ENCODE assay signal across 18 cellular contexts in genomic region chr17:64060331-64060730, GRCh38. TPM values are rescaled to one million over a fixed set of nuclear protein-coding genes. Genes with fewer than 3 reads are reported as not detected.
DNase-seq lines count a peak whose midpoint lies in the region; ATAC-seq and TF ChIP-seq lines count a peak whose summit lies in the region.
"Had no signal": no experiment of that assay in that cellular context is flagged by ENCODE, and none has a peak within 500 bp of the region (broad histone marks: within the 10 kb centered on the region; RNA-seq: fewer than 3 reads in every experiment).

No MANE protein-coding gene starts in this region.

- H3K27me3 ChIP-seq in body of pancreas = no peaks in the 10 kb centered on the region
- H3K27me3 ChIP-seq in neutrophil = no peaks in the 10 kb centered on the region
- H3K27me3 ChIP-seq: dorsolateral prefrontal cortex, right atrium auricular region had no signal

- H3K4me3 ChIP-seq in body of pancreas (no peak overlapping the region), neutrophil (ENCODE audit: low read depth in 1 of 2, low read length in 1 of 2) (no peak overlapping the region)
- H3K4me3 ChIP-seq: dorsolateral prefrontal cortex, right atrium auricular region had no signal

- no peak for TF ChIP-seq POLR2A in body of pancreas (IDR thresholded peaks at IDR 0.05)

- peaks cover 82% of the 10 kb centered on the region for H3K4me1 ChIP-seq in body of pancreas
- peaks cover 7 to 15% of the 10 kb centered on the region in 2 experiments for H3K4me1 ChIP-seq in neutrophil (ENCODE audit: control insufficient read depth in 1 of 2, insufficient read depth in 1 of 2, low read depth in 1 of 2, low read length in 1 of 2)

- intact Hi-C loops in body of pancreas (cut with DNase I) = loop anchor here (5.0 kb wide), 1 partner anchor 62 kb away; no protein-coding TSS in a partner anchor

- peak overlapping the region in 3 of 4 donors; percentile 66 to 85 (median 66) for H3K27ac ChIP-seq in body of pancreas
- H3K27ac ChIP-seq in neutrophil = peak overlapping the region; percentile 8
- H3K27ac ChIP-seq: dorsolateral prefrontal cortex, right atrium auricular region had no signal

- no peaks in the 10 kb centered on the region for H3K9me3 Mint-ChIP-seq in activated T-cell treated with anti-CD3 and anti-CD28 coated beads, Interleukin-2, amount 50 U/mL, for 72 hours
- H3K9me3 Mint-ChIP-seq in nephron progenitor cell = no peaks in the 10 kb centered on the region
- H3K9me3 Mint-ChIP-seq: activated B cell treated with CpG ODN at 0.5 μM for 24 hours; activated naive CD4-positive, alpha-beta T cell treated with anti-CD3 and anti-CD28 coated beads, Interleukin-2, amount 10 ng/mL, durations not matched to agents 7 days and 5 days; H9 had no signal

- peak overlapping the region; percentile 83 for H3K27ac Mint-ChIP-seq in activated T-cell treated with anti-CD3 and anti-CD28 coated beads, Interleukin-2, amount 50 U/mL, for 72 hours
- H3K27ac Mint-ChIP-seq in nephron progenitor cell = no peak overlapping the region
- H3K27ac Mint-ChIP-seq: activated B cell treated with CpG ODN at 0.5 μM for 24 hours; activated naive CD4-positive, alpha-beta T cell treated with anti-CD3 and anti-CD28 coated beads, Interleukin-2, amount 10 ng/mL, durations not matched to agents 7 days and 5 days; H9 had no signal

- H3K36me3 ChIP-seq in body of pancreas (replicated peaks in 1 of 2; ENCODE audit: insufficient read depth in 1 of 2, low read depth in 2 of 2) = peaks cover 0 to 1% of the 10 kb centered on the region in 2 donors
- H3K36me3 ChIP-seq in neutrophil = peaks cover 91% of the 10 kb centered on the region

- H3K9me3 ChIP-seq in body of pancreas (no peaks in the 10 kb centered on the region), neutrophil (no peaks in the 10 kb centered on the region)
- H3K9me3 ChIP-seq: right atrium auricular region had no signal

- no peaks in the 10 kb centered on the region for H3K27me3 Mint-ChIP-seq in activated T-cell treated with anti-CD3 and anti-CD28 coated beads, Interleukin-2, amount 50 U/mL, for 72 hours (ENCODE audit: low read depth)
- no peaks in the 10 kb centered on the region for H3K27me3 Mint-ChIP-seq in nephron progenitor cell (ENCODE audit: low read depth, poor library complexity)
- H3K27me3 Mint-ChIP-seq: activated B cell treated with CpG ODN at 0.5 μM for 24 hours; activated naive CD4-positive, alpha-beta T cell treated with anti-CD3 and anti-CD28 coated beads, Interleukin-2, amount 10 ng/mL, durations not matched to agents 7 days and 5 days had no signal

- 72 to 95% methylated on average over 5 of the region's 5 CpGs for WGBS in body of pancreas, 2 donors

- H3K4me3 Mint-ChIP-seq in activated T-cell treated with anti-CD3 and anti-CD28 coated beads, Interleukin-2, amount 50 U/mL, for 72 hours = peak overlapping the region in 1 of 2 donors; percentile 44
- H3K4me3 Mint-ChIP-seq in nephron progenitor cell = no peak overlapping the region
- H3K4me3 Mint-ChIP-seq: activated B cell treated with CpG ODN at 0.5 μM for 24 hours; activated naive CD4-positive, alpha-beta T cell treated with anti-CD3 and anti-CD28 coated beads, Interleukin-2, amount 10 ng/mL, durations not matched to agents 7 days and 5 days; H9 had no signal

- DNase-seq in activated T-cell treated with anti-CD3 and anti-CD28 coated beads, Interleukin-2, amount 50 U/mL, for 72 hours = no peak
- no peak for DNase-seq in activated T-cell treated with anti-CD3 and anti-CD28 coated beads, Interleukin-2, amount 50 U/mL, for 1 hour
- DNase-seq in MV-4-11 (lab: John Stamatoyannopoulos, UW) (peak; percentile 1), body of pancreas (no peak), nephron progenitor cell (no peak)
- DNase-seq: activated B cell treated with CpG ODN at 0.5 μM for 24 hours; activated naive CD4-positive, alpha-beta T cell treated with anti-CD3 and anti-CD28 coated beads, Interleukin-2, amount 10 ng/mL, durations not matched to agents 7 days and 5 days; dorsolateral prefrontal cortex; H9; NCI-H1092; NCI-H2029 treated with DMSO at 0.1 percent for 48 hours; NCI-H446 treated with DMSO at 0.1 percent for 48 hours; nucleus accumbens had no signal

- peaks cover 68% of the 10 kb centered on the region for H3K4me1 Mint-ChIP-seq in activated T-cell treated with anti-CD3 and anti-CD28 coated beads, Interleukin-2, amount 50 U/mL, for 72 hours (ENCODE audit: low read depth)
- H3K4me1 Mint-ChIP-seq in nephron progenitor cell = peaks cover 23% of the 10 kb centered on the region

- H3K36me3 Mint-ChIP-seq in activated T-cell treated with anti-CD3 and anti-CD28 coated beads, Interleukin-2, amount 50 U/mL, for 72 hours (ENCODE audit: insufficient read depth in 2 of 2) = peaks cover 19 to 36% of the 10 kb centered on the region in 2 donors
- H3K36me3 Mint-ChIP-seq in nephron progenitor cell (ENCODE audit: low read depth) = peaks cover 11% of the 10 kb centered on the region

- no peak for TF ChIP-seq CTCF in body of pancreas (IDR thresholded peaks at IDR 0.05)
- TF ChIP-seq CTCF in neutrophil (IDR thresholded peaks at IDR 0.05) = no peak
- TF ChIP-seq CTCF in nephron progenitor cell (IDR thresholded peaks at IDR 0.05) = no peak

- ATAC-seq in activated T-cell treated with anti-CD3 and anti-CD28 coated beads, Interleukin-2, amount 50 U/mL, for 72 hours (replicated peaks in 1 of 2) = no peak
- no peak for ATAC-seq in body of pancreas
- no peak for ATAC-seq in HG03521 (IDR thresholded peaks at IDR 0.05; ENCODE audit: unreplicated experiment)
- no peak for ATAC-seq in HG02973 (IDR thresholded peaks at IDR 0.05; ENCODE audit: unreplicated experiment)
- ATAC-seq: esophagus mucosa had no signal

RNA-seq across cellular contexts. Expression of gene ICAM2, which starts 39.9 kb away (rescaled TPM):
- total RNA-seq in activated T-cell treated with anti-CD3 and anti-CD28 coated beads, Interleukin-2, amount 50 U/mL, for 72 hours = 10 to 100 TPM; 49.9 to 55.7 TPM
- total RNA-seq in body of pancreas = 10 to 100 TPM; 16.2 to 16.3 TPM
